ENCODE assay signal across 8 cellular contexts in the genomic region with DNA sequence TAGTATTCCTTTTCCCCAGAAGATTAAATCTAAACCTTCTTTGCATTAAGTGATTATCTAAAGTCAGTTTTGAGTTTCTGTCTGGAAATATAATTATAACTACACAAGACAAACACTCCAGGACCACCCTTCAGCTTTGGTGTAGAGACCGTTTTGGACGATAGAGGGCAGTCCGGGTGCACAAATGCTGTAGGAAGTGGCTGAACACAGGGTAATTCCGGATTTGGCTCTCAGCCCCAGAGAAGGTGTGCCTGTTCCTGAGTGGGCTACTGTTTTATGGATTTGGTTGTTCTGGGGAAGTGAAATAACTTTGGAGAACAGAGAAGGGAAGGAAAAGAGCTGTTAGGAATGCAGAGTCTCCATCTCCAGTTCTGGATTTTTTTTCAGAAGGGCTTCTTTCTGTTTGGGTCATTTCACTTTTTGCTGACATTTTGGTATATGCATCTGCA. TPM values are rescaled to one million over a fixed set of nuclear protein-coding genes. Genes with fewer than 3 reads are reported as not detected.
DNase-seq lines count a peak whose midpoint lies in the region; ATAC-seq and TF ChIP-seq lines count a peak whose summit lies in the region.

No MANE protein-coding gene starts in this region.

- 5% methylated on average over 4 of the region's 4 CpGs for WGBS in SK-N-SH (ENCODE audit: low lambda C conversion rate)

- H2AFZ ChIP-seq in GM23338 = no peak overlapping the region
- H2AFZ ChIP-seq in Karpas-422 (ENCODE audit: low read length) = no peak overlapping the region
- no peak overlapping the region for H2AFZ ChIP-seq in SK-N-SH (ENCODE audit: low read depth)

- H3K27ac Mint-ChIP-seq in GM23338 = no peak overlapping the region
- H3K27ac Mint-ChIP-seq in activated naive CD4-positive, alpha-beta T cell treated with anti-CD3 and anti-CD28 coated beads, Interleukin-2, amount 50 U/mL, for 72 hours = peak overlapping the region in 1 of 2 donors; percentile 31

- H3K9me2 ChIP-seq in GM23338 (ENCODE audit: insufficient read depth) = no peaks in the 10 kb centered on the region
- H3K9me2 ChIP-seq in Karpas-422 (replicated peaks; ENCODE audit: insufficient read depth, low read length) = no peaks in the 10 kb centered on the region
- H3K9me2 ChIP-seq in SK-N-SH = no peaks in the 10 kb centered on the region

- ATAC-seq in GM23338 = peak; percentile 83
- ATAC-seq in activated naive CD4-positive, alpha-beta T cell treated with anti-CD3 and anti-CD28 coated beads, Interleukin-2, amount 50 U/mL, for 72 hours = peak; percentile 75 to 79

- H3K4me1 ChIP-seq in GM23338 (ENCODE audit: insufficient read depth) (no peaks in the 10 kb centered on the region), Karpas-422 (ENCODE audit: low read length) (peaks cover 3% of the 10 kb centered on the region), SK-N-SH (ENCODE audit: control insufficient read depth in 1 of 2, insufficient read depth in 2 of 2, low read depth in 1 of 2, low read length in 1 of 2) (peaks cover 14 to 16% of the 10 kb centered on the region in 2 experiments; a peak in 3 of 4 replicates), right atrium auricular region (peaks cover 0 to 20% of the 10 kb centered on the region in 2 donors)

- H3K9ac ChIP-seq in Karpas-422 (ENCODE audit: low read length) = no peak overlapping the region
- no peak overlapping the region for H3K9ac ChIP-seq in SK-N-SH

- no peak for TF ChIP-seq EP300 in SK-N-SH (IDR thresholded peaks at IDR 0.05; ENCODE audit: borderline replicate concordance in 1 of 2, low read depth in 1 of 2, low read length in 1 of 2)

- H3K79me2 ChIP-seq in GM23338 (replicated peaks; ENCODE audit: insufficient read depth) (peaks cover 2% of the 10 kb centered on the region; the same call in 1 of the 2 replicates), Karpas-422 (ENCODE audit: low read length) (peaks cover 43% of the 10 kb centered on the region), SK-N-SH (ENCODE audit: insufficient read depth) (peaks cover 4% of the 10 kb centered on the region; the same call in 1 of the 2 replicates)

- H3K9me3 ChIP-seq in Karpas-422 (ENCODE audit: low read length) (no peaks in the 10 kb centered on the region), SK-N-SH (no peaks in the 10 kb centered on the region), right atrium auricular region (no peaks in the 10 kb centered on the region)

- H4K20me1 ChIP-seq in GM23338 (replicated peaks; ENCODE audit: insufficient read depth) (no peaks in the 10 kb centered on the region; the same call in 1 of the 2 replicates), Karpas-422 (ENCODE audit: insufficient read depth, low read depth, low read length) (no peaks in the 10 kb centered on the region), SK-N-SH (ENCODE audit: insufficient read depth) (peaks cover 10% of the 10 kb centered on the region; the same call in 1 of the 2 replicates)

- H3K4me2 ChIP-seq in GM23338 (no peak overlapping the region), Karpas-422 (ENCODE audit: low read depth, low read length, poor library complexity, severe bottlenecking) (no peak overlapping the region), SK-N-SH (no peak overlapping the region)

- DNase-seq in GM23338 (ENCODE audit: low spot score) = peak; percentile 62
- DNase-seq in Karpas-422 = peak; percentile 85
- DNase-seq in SK-N-SH = peak; percentile 65
- DNase-seq in activated naive CD4-positive, alpha-beta T cell treated with anti-CD3 and anti-CD28 coated beads, Interleukin-2, amount 50 U/mL, for 72 hours (ENCODE audit: low spot score in 2 of 2) = peak in 1 of 2 donors; percentile 62
- DNase-seq in right atrium auricular region (ENCODE audit: low spot score) = no peak
- DNase-seq in stimulated activated CD4-positive, alpha-beta T cell treated with anti-CD3 and anti-CD28 coated beads, Interleukin-12 subunit alpha, Interleukin-12 subunit beta, amount 100 ng/mL, for 24 hours (ENCODE audit: low read depth in 2 of 2) = peak; percentile 27 to 38
- DNase-seq in NCI-H187 treated with DMSO at 0.1 percent for 48 hours (lab: John Stamatoyannopoulos, UW) = no peak

- no peaks in the 10 kb centered on the region for H3F3A ChIP-seq in GM23338 (replicated peaks; ENCODE audit: low read depth)
- H3F3A ChIP-seq in SK-N-SH (replicated peaks; ENCODE audit: insufficient read depth) = peaks cover 8% of the 10 kb centered on the region

- peaks cover 9% of the 10 kb centered on the region for H3K36me3 Mint-ChIP-seq in GM23338 (ENCODE audit: low read depth)
- H3K36me3 Mint-ChIP-seq in activated naive CD4-positive, alpha-beta T cell treated with anti-CD3 and anti-CD28 coated beads, Interleukin-2, amount 50 U/mL, for 72 hours = peaks cover 0 to 4% of the 10 kb centered on the region in 2 donors

- H3K4me3 Mint-ChIP-seq in GM23338 = no peak overlapping the region

- peaks cover 4% of the 10 kb centered on the region for H3K27me3 Mint-ChIP-seq in GM23338 (ENCODE audit: insufficient read depth, low read depth, poor library complexity)

- H3K4me1 Mint-ChIP-seq in GM23338 = peaks cover 10% of the 10 kb centered on the region

- no peaks in the 10 kb centered on the region for H3K27me3 ChIP-seq in GM23338 (ENCODE audit: insufficient read depth)
- H3K27me3 ChIP-seq in Karpas-422 (ENCODE audit: low read length) = no peaks in the 10 kb centered on the region
- H3K27me3 ChIP-seq in SK-N-SH (ENCODE audit: insufficient read depth) = no peaks in the 10 kb centered on the region
- no peaks in the 10 kb centered on the region for H3K27me3 ChIP-seq in right atrium auricular region

- peak; percentile 89 for TF ChIP-seq RAD21 in SK-N-SH (IDR thresholded peaks at IDR 0.05; ENCODE audit: low read length)

- H3K36me3 ChIP-seq in GM23338 (ENCODE audit: insufficient read depth) (no peaks in the 10 kb centered on the region), Karpas-422 (ENCODE audit: insufficient read depth, low read length) (peaks cover 16% of the 10 kb centered on the region), SK-N-SH (replicated peaks in 1 of 2; ENCODE audit: control insufficient read depth in 1 of 2, insufficient read depth in 2 of 2, low read length in 1 of 2) (peaks cover 6 to 48% of the 10 kb centered on the region in 2 experiments), right atrium auricular region (peaks cover 37% of the 10 kb centered on the region)

- POLR2A ChIA-PET in SK-N-SH (lab: Yijun Ruan, JAX) = no interaction called here

- CTCF ChIA-PET in SK-N-SH (lab: Yijun Ruan, JAX) = interaction anchor here (0.6 to 2.6 kb wide), 47 partner anchors 10 to 507 kb away, joined by 3 to 29 read pairs (median 4); partner anchors contain the start of genes ALX4 and EXT2

- H3K4me3 ChIP-seq in GM23338 = no peak overlapping the region
- H3K4me3 ChIP-seq in Karpas-422 (ENCODE audit: low read length) = no peak overlapping the region
- no peak overlapping the region for H3K4me3 ChIP-seq in SK-N-SH (ENCODE audit: low read depth in 2 of 2, low read length in 1 of 2)
- no peak overlapping the region for H3K4me3 ChIP-seq in right atrium auricular region

- TF ChIP-seq CTCF in GM12873 (IDR thresholded peaks at IDR 0.05; ENCODE audit: insufficient read depth, low read depth, low read length, missing control alignments) = peak; percentile 83
- TF ChIP-seq CTCF in GM23338 (conservative IDR thresholded peaks at IDR 0.05; ENCODE audit: low read depth in 2 of 2) = peak; percentile 83 to 93
- TF ChIP-seq CTCF in SK-N-SH (IDR thresholded peaks at IDR 0.05) = peak; percentile 88
- peak; percentile 81 to 83 for TF ChIP-seq CTCF in right atrium auricular region (IDR thresholded peaks at IDR 0.05)

- no peaks in the 10 kb centered on the region for H3K9me3 Mint-ChIP-seq in GM23338
- H3K9me3 Mint-ChIP-seq in activated naive CD4-positive, alpha-beta T cell treated with anti-CD3 and anti-CD28 coated beads, Interleukin-2, amount 50 U/mL, for 72 hours = no peaks in the 10 kb centered on the region

- no peak overlapping the region for H3K27ac ChIP-seq in GM23338 (ENCODE audit: low read depth)
- H3K27ac ChIP-seq in Karpas-422 (ENCODE audit: low read length) = no peak overlapping the region
- no peak overlapping the region for H3K27ac ChIP-seq in SK-N-SH (ENCODE audit: low read depth in 2 of 2, low read length in 1 of 2)
- H3K27ac ChIP-seq in right atrium auricular region = no peak overlapping the region

TF ChIP-seq in SK-N-SH, 30 proteins besides CTCF, POLR2A, EP300 and RAD21:
- TF ChIP-seq, protein P1, sequence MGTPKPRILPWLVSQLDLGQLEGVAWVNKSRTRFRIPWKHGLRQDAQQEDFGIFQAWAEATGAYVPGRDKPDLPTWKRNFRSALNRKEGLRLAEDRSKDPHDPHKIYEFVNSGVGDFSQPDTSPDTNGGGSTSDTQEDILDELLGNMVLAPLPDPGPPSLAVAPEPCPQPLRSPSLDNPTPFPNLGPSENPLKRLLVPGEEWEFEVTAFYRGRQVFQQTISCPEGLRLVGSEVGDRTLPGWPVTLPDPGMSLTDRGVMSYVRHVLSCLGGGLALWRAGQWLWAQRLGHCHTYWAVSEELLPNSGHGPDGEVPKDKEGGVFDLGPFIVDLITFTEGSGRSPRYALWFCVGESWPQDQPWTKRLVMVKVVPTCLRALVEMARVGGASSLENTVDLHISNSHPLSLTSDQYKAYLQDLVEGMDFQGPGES (IDR thresholded peaks at IDR 0.05; ENCODE audit: low read depth, low read length) = no peak
- no peak for TF ChIP-seq YY1 (IDR thresholded peaks at IDR 0.05; ENCODE audit: low read depth)
- no peak for TF ChIP-seq RFX5 (IDR thresholded peaks at IDR 0.05; ENCODE audit: low read length)
- TF ChIP-seq SMC3 (IDR thresholded peaks at IDR 0.05; ENCODE audit: low read depth, low read length) = peak; percentile 57

RNA-seq across cellular contexts. Expression of gene EXT2, which starts 14.8 kb away (rescaled TPM):
- 43.7 and 48.6 TPM in 2 replicates for total RNA-seq in GM23338 (2014; rRNA removed; shearing (Covaris generic))
- polyA plus RNA-seq in GM23338 (2016; fragmentation: Nextera tagmentation; extraction: Ambion mirVana) = 11.7 and 15.9 TPM in 2 replicates
- 51.5 and 64.0 TPM in 2 replicates for total RNA-seq in Karpas-422 (2014; rRNA removed; shearing (Covaris generic); ENCODE audit: low replicate concordance)
- polyA plus RNA-seq in SK-N-SH (2012; rRNA removed) = 92.9 and 96.7 TPM in 2 replicates
- polyA plus RNA-seq in SK-N-SH (2012; cell fraction: cytosol; rRNA removed) = 71.8 and 80.2 TPM in 2 replicates
- polyA plus RNA-seq in SK-N-SH (2012; cell fraction: nucleus; rRNA removed) = 83.8 and 99.5 TPM in 2 replicates
- total RNA-seq in activated naive CD4-positive, alpha-beta T cell treated with anti-CD3 and anti-CD28 coated beads, Interleukin-2, amount 50 U/mL, for 72 hours = 10 to 100 TPM; 23.3 to 24.3 TPM
- 10 to 100 TPM; 37.2 to 45.2 TPM for total RNA-seq in right atrium auricular region

RNA-seq across cellular contexts. Expression of gene ACCS, which starts 44.2 kb away (rescaled TPM):
- 6.6 and 12.0 TPM in 2 replicates for total RNA-seq in GM23338 (2014; rRNA removed; shearing (Covaris generic))
- polyA plus RNA-seq in GM23338 (2016; fragmentation: Nextera tagmentation; extraction: Ambion mirVana) (2.9 and 3.6 TPM in 2 replicates), SK-N-SH (2012; rRNA removed) (28.5 and 36.9 TPM in 2 replicates)
- 45.9 and 65.3 TPM in 2 replicates for total RNA-seq in Karpas-422 (2014; rRNA removed; shearing (Covaris generic); ENCODE audit: low replicate concordance)
- polyA plus RNA-seq in SK-N-SH (2012; cell fraction: cytosol; rRNA removed) = 4.3 and 4.9 TPM in 2 replicates
- polyA plus RNA-seq in SK-N-SH (2012; cell fraction: nucleus; rRNA removed) = 330 and 385 TPM in 2 replicates
- total RNA-seq in activated naive CD4-positive, alpha-beta T cell treated with anti-CD3 and anti-CD28 coated beads, Interleukin-2, amount 50 U/mL, for 72 hours = 1 to 10 TPM; 5.4 to 8.5 TPM
- total RNA-seq in right atrium auricular region = 1 to 10 TPM; 2.3 to 6.1 TPM

Comparison
In these comparisons a context has a peak if more than half of its experiments do, and no peak if none do; other contexts are left out.
1. DNase-seq: peak in GM23338 (single experiment), Karpas-422 (single experiment), SK-N-SH (single experiment) and stimulated activated CD4-positive, alpha-beta T cell treated with anti-CD3 and anti-CD28 coated beads, Interleukin-12 subunit alpha, Interleukin-12 subunit beta, amount 100 ng/mL, for 24 hours (2 of 2); none in right atrium auricular region (single experiment) and NCI-H187 treated with DMSO at 0.1 percent for 48 hours (single experiment).
2. Peak in every context shown above with its lines, with median percentiles within 50 percentile points of each other: CTCF ChIP-seq.